In the genomic region with DNA sequence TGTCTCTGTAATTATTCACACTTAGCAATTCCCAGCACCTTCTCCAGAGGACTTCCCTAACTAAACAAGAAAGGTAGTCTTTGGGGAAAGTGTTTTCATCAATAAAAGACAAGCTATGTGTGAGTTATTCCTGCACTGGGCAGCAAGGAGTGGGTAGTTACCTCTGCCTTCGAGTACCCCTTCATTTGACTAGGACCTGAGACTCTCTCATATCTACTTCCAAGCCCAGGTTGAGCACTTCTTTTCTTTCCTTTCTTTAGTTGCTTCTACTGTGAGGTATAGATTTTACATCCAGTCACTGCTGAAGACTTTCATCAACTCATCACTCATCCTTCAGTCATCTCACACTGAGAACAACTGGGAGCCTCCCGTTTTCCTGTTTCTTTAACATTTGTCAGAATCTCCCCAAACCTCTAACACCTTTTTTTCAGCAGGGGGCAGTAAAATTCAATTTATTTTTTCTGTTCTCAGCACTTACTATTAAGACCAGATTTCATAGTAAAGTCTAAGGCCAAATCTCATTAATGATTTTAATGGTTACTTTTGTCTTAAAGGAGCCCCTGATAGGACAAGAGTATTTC, we compare ENCODE assay signal across 2 cellular contexts.
TF ChIP-seq lines count a peak whose summit lies in the region.

No MANE protein-coding gene starts in this region.

TF ChIP-seq in liver, 16 proteins besides CTCF, POLR2A, EP300 and RAD21 (continued from another document):
- TF ChIP-seq REST (IDR thresholded peaks at IDR 0.05) (no peak), EGR1 (IDR thresholded peaks at IDR 0.05; ENCODE audit: low read depth in 2 of 2) (no peak), HNF4A (conservative IDR thresholded peaks at IDR 0.05) (no peak), NR2F2 (IDR thresholded peaks at IDR 0.05) (no peak), HNF4G (IDR thresholded peaks at IDR 0.05) (no peak), GABPA (IDR thresholded peaks at IDR 0.05 in 1 of 2, conservative IDR thresholded peaks at IDR 0.05 in 1 of 2) (no peak), YY1 (IDR thresholded peaks at IDR 0.05) (no peak), FOXA1 (IDR thresholded peaks at IDR 0.05) (no peak), JUND (IDR thresholded peaks at IDR 0.05) (no peak), SP1 (IDR thresholded peaks at IDR 0.05) (no peak), TAF1 (conservative IDR thresholded peaks at IDR 0.05) (no peak), RXRA (IDR thresholded peaks at IDR 0.05) (no peak)
- TF ChIP-seq, protein P1, sequence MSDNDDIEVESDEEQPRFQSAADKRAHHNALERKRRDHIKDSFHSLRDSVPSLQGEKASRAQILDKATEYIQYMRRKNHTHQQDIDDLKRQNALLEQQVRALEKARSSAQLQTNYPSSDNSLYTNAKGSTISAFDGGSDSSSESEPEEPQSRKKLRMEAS (IDR thresholded peaks at IDR 0.05) = no peak
- TF ChIP-seq, protein P2, sequence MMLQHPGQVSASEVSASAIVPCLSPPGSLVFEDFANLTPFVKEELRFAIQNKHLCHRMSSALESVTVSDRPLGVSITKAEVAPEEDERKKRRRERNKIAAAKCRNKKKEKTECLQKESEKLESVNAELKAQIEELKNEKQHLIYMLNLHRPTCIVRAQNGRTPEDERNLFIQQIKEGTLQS (IDR thresholded peaks at IDR 0.05) = no peak
- TF ChIP-seq, protein P3, sequence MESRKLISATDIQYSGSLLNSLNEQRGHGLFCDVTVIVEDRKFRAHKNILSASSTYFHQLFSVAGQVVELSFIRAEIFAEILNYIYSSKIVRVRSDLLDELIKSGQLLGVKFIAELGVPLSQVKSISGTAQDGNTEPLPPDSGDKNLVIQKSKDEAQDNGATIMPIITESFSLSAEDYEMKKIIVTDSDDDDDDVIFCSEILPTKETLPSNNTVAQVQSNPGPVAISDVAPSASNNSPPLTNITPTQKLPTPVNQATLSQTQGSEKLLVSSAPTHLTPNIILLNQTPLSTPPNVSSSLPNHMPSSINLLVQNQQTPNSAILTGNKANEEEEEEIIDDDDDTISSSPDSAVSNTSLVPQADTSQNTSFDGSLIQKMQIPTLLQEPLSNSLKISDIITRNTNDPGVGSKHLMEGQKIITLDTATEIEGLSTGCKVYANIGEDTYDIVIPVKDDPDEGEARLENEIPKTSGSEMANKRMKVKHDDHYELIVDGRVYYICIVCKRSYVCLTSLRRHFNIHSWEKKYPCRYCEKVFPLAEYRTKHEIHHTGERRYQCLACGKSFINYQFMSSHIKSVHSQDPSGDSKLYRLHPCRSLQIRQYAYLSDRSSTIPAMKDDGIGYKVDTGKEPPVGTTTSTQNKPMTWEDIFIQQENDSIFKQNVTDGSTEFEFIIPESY (IDR thresholded peaks at IDR 0.05) = no peak

TF ChIP-seq in HepG2, 621 proteins besides CTCF, POLR2A, EP300 and RAD21 (continued from another document):
- TF ChIP-seq ZBTB4 (CRISPR knock-in tag; IDR thresholded peaks at IDR 0.05; ENCODE audit: borderline replicate concordance) (no peak), ATF6 (CRISPR knock-in tag; conservative IDR thresholded peaks at IDR 0.05) (no peak), SP5 (CRISPR knock-in tag; IDR thresholded peaks at IDR 0.05; ENCODE audit: borderline replicate concordance, low read depth) (no peak), ZNF382 (CRISPR knock-in tag; IDR thresholded peaks at IDR 0.05; ENCODE audit: borderline replicate concordance) (no peak), ZHX1 (CRISPR knock-in tag; IDR thresholded peaks at IDR 0.05; ENCODE audit: low read depth) (no peak), HNRNPUL1 (IDR thresholded peaks at IDR 0.05; ENCODE audit: low read depth, low read length) (no peak)
